Comparison of ENCODE assay signal across 26 cellular contexts in the genomic region with DNA sequence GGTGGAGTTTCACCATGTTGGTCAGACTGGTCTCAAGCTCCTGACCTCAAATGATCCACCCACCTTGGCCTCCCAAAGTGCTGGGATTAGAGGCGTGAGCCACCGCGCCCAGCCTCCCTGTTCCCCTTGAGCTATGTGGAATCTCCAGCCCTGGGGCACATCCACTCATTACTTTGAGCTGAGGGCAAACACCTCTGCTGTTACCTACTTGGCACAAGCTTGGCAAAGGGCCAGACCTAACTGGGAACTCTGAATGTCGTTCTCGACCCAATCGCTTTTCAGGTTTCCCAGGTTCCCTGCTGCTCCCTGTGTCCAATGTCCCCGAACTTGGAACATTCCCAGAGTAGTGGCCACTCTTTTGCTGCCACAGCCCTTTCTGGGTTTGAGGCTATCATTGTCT. TPM values are rescaled to one million over a fixed set of nuclear protein-coding genes. Genes with fewer than 3 reads are reported as not detected.
DNase-seq lines count a peak whose midpoint lies in the region; FAIRE-seq and TF ChIP-seq lines count a peak whose summit lies in the region.
"Had no signal": no experiment of that assay in that cellular context is flagged by ENCODE, and none has a peak within 500 bp of the region (broad histone marks: within the 10 kb centered on the region; RNA-seq: fewer than 3 reads in every experiment).

No MANE protein-coding gene starts in this region.

- H3K9me3 Mint-ChIP-seq in osteocyte (ENCODE audit: unreplicated experiment): peaks cover 4% of the 10 kb centered on the region
- peaks cover under 1% of the 10 kb centered on the region for H3K9me3 Mint-ChIP-seq in progenitor cell of endocrine pancreas (ENCODE audit: low read depth)

- no peak overlapping the region for H3K4me3 ChIP-seq in LNCaP clone FGC (ENCODE audit: low read depth, low read length)
- H3K4me3 ChIP-seq: GM23248, MG63 had no signal

- no peak for FAIRE-seq in D721Med (lab: Jason Lieb, UNC)

- no peak for TF ChIP-seq CTCF in LNCaP clone FGC (IDR thresholded peaks at IDR 0.05; ENCODE audit: control insufficient read depth, extremely low read depth, insufficient read depth)
- TF ChIP-seq CTCF in osteocyte (IDR thresholded peaks at IDR 0.05): no peak
- TF ChIP-seq CTCF in D721Med (IDR thresholded peaks at IDR 0.05; ENCODE audit: insufficient read depth, missing control alignments): no peak
- TF ChIP-seq CTCF in progenitor cell of endocrine pancreas (IDR thresholded peaks at IDR 0.05; ENCODE audit: unreplicated experiment): no peak

- H3K4me3 Mint-ChIP-seq in osteocyte (ENCODE audit: unreplicated experiment) (no peak overlapping the region), progenitor cell of endocrine pancreas (ENCODE audit: low read depth) (no peak overlapping the region)
- H3K4me3 Mint-ChIP-seq: CD14-positive monocyte; CD8-positive, alpha-beta memory T cell had no signal

- H3K27ac Mint-ChIP-seq in osteocyte (ENCODE audit: unreplicated experiment) (no peak overlapping the region), progenitor cell of endocrine pancreas (no peak overlapping the region)
- H3K27ac Mint-ChIP-seq: CD14-positive monocyte had no signal

- H3K36me3 Mint-ChIP-seq in osteocyte (ENCODE audit: unreplicated experiment): no peaks in the 10 kb centered on the region
- no peaks in the 10 kb centered on the region for H3K36me3 Mint-ChIP-seq in progenitor cell of endocrine pancreas (ENCODE audit: insufficient read depth)
- H3K36me3 Mint-ChIP-seq: CD14-positive monocyte; CD8-positive, alpha-beta memory T cell had no signal

- H3K4me1 Mint-ChIP-seq in osteocyte (ENCODE audit: unreplicated experiment): peaks cover 2% of the 10 kb centered on the region
- H3K4me1 Mint-ChIP-seq in progenitor cell of endocrine pancreas (ENCODE audit: low read depth): peaks cover 1% of the 10 kb centered on the region

- peaks cover 57% of the 10 kb centered on the region for H3K27me3 Mint-ChIP-seq in osteocyte (ENCODE audit: unreplicated experiment)
- H3K27me3 Mint-ChIP-seq in progenitor cell of endocrine pancreas: no peaks in the 10 kb centered on the region

- DNase-seq in NCI-H2196 (lab: John Stamatoyannopoulos, UW; ENCODE audit: unreplicated experiment) (peak; percentile 9), NCI-H2196 treated with DMSO at 0.1 percent for 48 hours (lab: John Stamatoyannopoulos, UW; ENCODE audit: unreplicated experiment) (no peak), COLO668 (lab: John Stamatoyannopoulos, UW; ENCODE audit: unreplicated experiment) (peak; percentile 50), LNCaP clone FGC (ENCODE audit: low read depth) (peak; percentile 19), osteocyte (ENCODE audit: extremely low spot score, unreplicated experiment) (peak; percentile 76), D721Med (ENCODE audit: insufficient read length, low spot score) (no peak), progenitor cell of endocrine pancreas (ENCODE audit: low spot score, unreplicated experiment) (no peak)
- DNase-seq: 8988T; ACHN; BE2C; CD8-positive, alpha-beta memory T cell; DMS53; GM23248; H7; MG63; NCI-H1105 treated with DMSO at 0.1 percent for 48 hours; NCI-H146; NCI-H1930; NCI-H2171; NCI-H446 treated with DMSO at 0.1 percent for 48 hours; NCI-H82; SHP77 treated with DMSO at 0.1 percent for 48 hours had no signal

RNA-seq across cellular contexts. Expression of gene CHST10, which starts 40.6 kb away (rescaled TPM):
- total RNA-seq in osteocyte (14.4 and 17.3 TPM in 2 replicates), progenitor cell of endocrine pancreas (22.1 TPM in 2 replicates)

RNA-seq across cellular contexts. Expression of gene LONRF2, which starts 54.5 kb away (rescaled TPM):
- total RNA-seq in osteocyte (0.26 and 0.32 TPM in 2 replicates), progenitor cell of endocrine pancreas (8.4 and 9.2 TPM in 2 replicates)
- total RNA-seq: G401, H7, LHCN-M2, OCI-LY7 had no signal

Comparison
In these comparisons a context has a peak if more than half of its experiments do, and no peak if none do; other contexts are left out.
1. DNase-seq: peak in NCI-H2196 (single experiment), COLO668 (single experiment), LNCaP clone FGC (single experiment) and osteocyte (single experiment); none in NCI-H2196 treated with DMSO at 0.1 percent for 48 hours (single experiment), D721Med (single experiment) and progenitor cell of endocrine pancreas (single experiment).